ENCODE assay signal across 13 cellular contexts in the genomic region with DNA sequence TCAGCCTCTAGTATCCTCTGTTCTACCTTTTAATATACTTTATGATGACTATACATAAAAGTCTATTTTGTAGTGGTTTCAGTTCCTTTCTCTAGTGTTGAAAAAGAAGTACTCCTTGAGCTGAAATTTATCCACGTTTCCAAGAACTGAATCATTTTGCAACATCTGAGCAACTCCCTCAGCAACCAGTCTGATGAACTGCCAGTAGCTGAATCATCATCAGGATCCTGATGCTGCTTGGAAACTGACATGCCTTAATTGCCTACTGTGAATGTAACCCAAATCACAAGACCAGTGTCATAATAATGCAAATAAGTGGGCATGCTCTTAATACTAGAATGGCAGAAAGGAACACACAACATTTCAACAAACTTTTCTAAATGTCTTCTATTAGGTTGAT.
DNase-seq lines count a peak whose midpoint lies in the region; ATAC-seq and TF ChIP-seq lines count a peak whose summit lies in the region.
"Had no signal": no experiment of that assay in that cellular context is flagged by ENCODE, and none has a peak within 500 bp of the region (broad histone marks: within the 10 kb centered on the region; RNA-seq: fewer than 3 reads in every experiment).

No MANE protein-coding gene starts in this region.

- H3K4me3 ChIP-seq in right atrium auricular region (no peak overlapping the region), vagina (no peak overlapping the region)
- H3K4me3 ChIP-seq: ascending aorta, heart right ventricle, SJCRH30 had no signal

- no peak for DNase-seq in Right ventricle myocardium inferior (ENCODE audit: missing footprints)
- no peak for DNase-seq in right atrium auricular region (ENCODE audit: low spot score)
- peak; percentile 86 for DNase-seq in SIG-M5 treated with dmso at 0.1 percent for 504 hours (lab: John Stamatoyannopoulos, UW; ENCODE audit: unreplicated experiment)
- peak; percentile 73 to 79 for DNase-seq in foreskin keratinocyte
- peak; percentile 70 for DNase-seq in superior temporal gyrus (ENCODE audit: extremely low spot score)
- DNase-seq in stimulated activated CD4-positive, alpha-beta T cell treated with anti-CD3 and anti-CD28 coated beads, Interleukin-15, amount 100 ng/mL, for 24 hours = no peak
- no peak for DNase-seq in D341Med (ENCODE audit: low spot score)
- DNase-seq in vagina (ENCODE audit: extremely low spot score in 2 of 2) = no peak
- DNase-seq: activated CD4-positive, alpha-beta T cell treated with anti-CD3 and anti-CD28 coated beads, Interleukin-2, amount 50 U/mL, for 48 hours; NCI-H1105; SJCRH30 had no signal

- no peak for TF ChIP-seq POLR2A in vagina (IDR thresholded peaks at IDR 0.05)

- TF ChIP-seq CTCF in right atrium auricular region (IDR thresholded peaks at IDR 0.05) (no peak), foreskin keratinocyte (conservative IDR thresholded peaks at IDR 0.05) (no peak), vagina (IDR thresholded peaks at IDR 0.05) (no peak)

- intact Hi-C loops in Right ventricle myocardium inferior (cut with DNase I) (no loop called here), vagina (cut with DNase I) (no loop called here)

- H3K27me3 ChIP-seq in right atrium auricular region = no peaks in the 10 kb centered on the region
- H3K27me3 ChIP-seq in foreskin keratinocyte = no peaks in the 10 kb centered on the region
- H3K27me3 ChIP-seq in vagina = no peaks in the 10 kb centered on the region
- H3K27me3 ChIP-seq: ascending aorta, heart right ventricle, SJCRH30 had no signal

- H3K9me3 ChIP-seq in right atrium auricular region = no peaks in the 10 kb centered on the region
- no peaks in the 10 kb centered on the region for H3K9me3 ChIP-seq in vagina
- H3K9me3 ChIP-seq: ascending aorta, heart right ventricle, SJCRH30 had no signal

- H3K4me1 ChIP-seq in right atrium auricular region (no peaks in the 10 kb centered on the region), foreskin keratinocyte (peaks cover 8% of the 10 kb centered on the region), vagina (peaks cover 4% of the 10 kb centered on the region)
- H3K4me1 ChIP-seq: ascending aorta, SJCRH30 had no signal

- H3K27ac ChIP-seq in right atrium auricular region (no peak overlapping the region), foreskin keratinocyte (no peak overlapping the region), vagina (no peak overlapping the region)
- H3K27ac ChIP-seq: ascending aorta, heart right ventricle, SJCRH30 had no signal

- ATAC-seq in Right ventricle myocardium inferior (peak; percentile 74), foreskin keratinocyte (peak; percentile 89)

- H3K36me3 ChIP-seq in right atrium auricular region (no peaks in the 10 kb centered on the region), vagina (no peaks in the 10 kb centered on the region)
- H3K36me3 ChIP-seq: ascending aorta had no signal

Comparison
In these comparisons a context has a peak if more than half of its experiments do, and no peak if none do; other contexts are left out.
1. DNase-seq: peak in SIG-M5 treated with dmso at 0.1 percent for 504 hours (single experiment), foreskin keratinocyte (2 of 2) and superior temporal gyrus (single experiment); none in Right ventricle myocardium inferior (single experiment), right atrium auricular region (single experiment), stimulated activated CD4-positive, alpha-beta T cell treated with anti-CD3 and anti-CD28 coated beads, Interleukin-15, amount 100 ng/mL, for 24 hours (single experiment), D341Med (single experiment) and vagina (0 of 2).